ENCODE assay signal across 1 cellular context in genomic region chr4:109815151-109816081, GRCh38.
TF ChIP-seq lines count a peak whose summit lies in the region.

TSS of gene GAR1 (plus strand) at chr4:109815762. CDS start at chr4:109816165, 403 bp downstream.

TF ChIP-seq in K562, 482 proteins besides CTCF, POLR2A, EP300 and RAD21 (continued from another document):
- TF ChIP-seq RERE (CRISPR knock-in tag; IDR thresholded peaks at IDR 0.05; ENCODE audit: borderline replicate concordance) (no peak), YY1 (IDR thresholded peaks at IDR 0.05; ENCODE audit: borderline replicate concordance in 1 of 3, control insufficient read depth in 1 of 3, extremely low read depth in 1 of 3, insufficient read depth in 3 of 3, insufficient read length in 1 of 3, insufficient replicate concordance in 2 of 3, low read depth in 1 of 3, low read length in 2 of 3) (peak in 2 of 3 experiments; percentile 73 to 86), ZNF316 (IDR thresholded peaks at IDR 0.05) (no peak), PHB (CRISPR knock-in tag; IDR thresholded peaks at IDR 0.05) (no peak), ZKSCAN1 (IDR thresholded peaks at IDR 0.05; ENCODE audit: low read depth, low read length) (peak; percentile 19; the same call in 1 of the 2 replicates), GTF2B (IDR thresholded peaks at IDR 0.05; ENCODE audit: extremely low read depth, insufficient read length) (no peak), HINFP (tag; conservative IDR thresholded peaks at IDR 0.05; ENCODE audit: low read depth) (no peak), NFRKB (IDR thresholded peaks at IDR 0.05; ENCODE audit: low read depth) (peak; percentile 70; the same call in 1 of the 2 replicates), ZNF212 (CRISPR knock-in tag; IDR thresholded peaks at IDR 0.05) (no peak), EZH2 (IDR thresholded peaks at IDR 0.05; ENCODE audit: borderline replicate concordance, low read depth, low read length) (no peak), TGIF2 (CRISPR knock-in tag; IDR thresholded peaks at IDR 0.05) (no peak; the same call in 1 of the 2 replicates), GABPB2 (CRISPR knock-in tag; conservative IDR thresholded peaks at IDR 0.05) (no peak), PHTF2 (CRISPR knock-in tag; IDR thresholded peaks at IDR 0.05) (no peak), GTF3C2 (IDR thresholded peaks at IDR 0.05; ENCODE audit: borderline replicate concordance, extremely low read depth, insufficient read length) (no peak), ATF6 (CRISPR knock-in tag; IDR thresholded peaks at IDR 0.05) (no peak), POLR2AphosphoS2 (IDR thresholded peaks at IDR 0.05; ENCODE audit: low read length) (no peak), NR2C2 (CRISPR knock-in tag; IDR thresholded peaks at IDR 0.05) (no peak), NR2C2 (tag; IDR thresholded peaks at IDR 0.05) (peak; percentile 89), PKNOX1 (IDR thresholded peaks at IDR 0.05) (peak; percentile 33; the same call in 1 of the 2 replicates), SMAD4 (CRISPR knock-in tag; conservative IDR thresholded peaks at IDR 0.05) (no peak), RNF219 (CRISPR knock-in tag; IDR thresholded peaks at IDR 0.05) (no peak)
